22 cellular contexts compared by ENCODE assay signal in the genomic region with DNA sequence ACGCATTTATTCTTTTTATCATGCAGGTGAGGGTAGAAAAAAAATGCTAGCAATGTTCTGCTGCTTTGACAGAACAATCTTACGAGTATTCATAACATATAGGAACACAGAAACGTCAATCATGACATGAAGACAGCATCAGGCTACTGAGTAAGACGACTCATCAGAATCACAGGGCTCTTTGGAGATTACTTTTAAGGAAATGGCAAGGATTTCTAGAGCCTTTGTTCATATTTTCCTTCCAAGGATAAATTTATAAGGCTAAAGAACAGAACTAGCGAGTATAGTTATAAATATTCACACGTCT. TPM values are rescaled to one million over a fixed set of nuclear protein-coding genes. Genes with fewer than 3 reads are reported as not detected.
A peak's percentile ranks its signal among the peaks of the same experiment; 100 is the strongest.
DNase-seq lines count a peak whose midpoint lies in the region; ATAC-seq, FAIRE-seq and TF ChIP-seq lines count a peak whose summit lies in the region.
"Had no signal": no experiment of that assay in that cellular context is flagged by ENCODE, and none has a peak within 500 bp of the region (broad histone marks: within the 10 kb centered on the region; RNA-seq: fewer than 3 reads in every experiment).

No MANE protein-coding gene starts in this region.

- peak overlapping the region; percentile 72 for H3K4me2 ChIP-seq in K562 (ENCODE audit: insufficient read depth, low read length)
- H3K4me2 ChIP-seq in Karpas-422 (ENCODE audit: low read depth, low read length, poor library complexity, severe bottlenecking) = no peak overlapping the region
- no peak overlapping the region for H3K4me2 ChIP-seq in PC-3 (ENCODE audit: low read length)
- H3K4me2 ChIP-seq: BLaER1 treated with 17β-estradiol and CSF1 and Interleukin-3, amounts not matched to agents 10 nM and 100 nM; KMS-11 had no signal

- TF ChIP-seq EP300 in K562 (IDR thresholded peaks at IDR 0.05; ENCODE audit: low read length) = no peak

- no peaks in the 10 kb centered on the region for H3K27me3 ChIP-seq in HUES6 (ENCODE audit: control insufficient read depth, insufficient read depth, low read length)
- no peaks in the 10 kb centered on the region for H3K27me3 ChIP-seq in K562 (ENCODE audit: control insufficient read depth in 2 of 2, insufficient read depth in 2 of 2, low read length in 2 of 2)
- H3K27me3 ChIP-seq in Karpas-422 (ENCODE audit: low read length) = no peaks in the 10 kb centered on the region
- H3K27me3 ChIP-seq in testis = no peaks in the 10 kb centered on the region
- H3K27me3 ChIP-seq in PC-3 (ENCODE audit: low read length) = no peaks in the 10 kb centered on the region
- H3K27me3 ChIP-seq: BLaER1 treated with 17β-estradiol and CSF1 and Interleukin-3, amounts not matched to agents 10 nM and 100 nM had no signal

- H3K36me3 ChIP-seq in HUES6 (ENCODE audit: control insufficient read depth, insufficient read depth, low read length) (no peaks in the 10 kb centered on the region), K562 (ENCODE audit: control insufficient read depth, insufficient read depth, low read length) (no peaks in the 10 kb centered on the region), Karpas-422 (ENCODE audit: insufficient read depth, low read length) (no peaks in the 10 kb centered on the region), testis (ENCODE audit: low read depth, missing control alignments) (no peaks in the 10 kb centered on the region), PC-3 (ENCODE audit: low read depth, low read length) (no peaks in the 10 kb centered on the region)
- H3K36me3 ChIP-seq: BLaER1 treated with 17β-estradiol and CSF1 and Interleukin-3, amounts not matched to agents 10 nM and 100 nM; HAP-1 had no signal

- no peak overlapping the region for H3K4me3 Mint-ChIP-seq in nephron progenitor cell

- TF ChIP-seq RAD21 in K562 (CRISPR knock-in tag; conservative IDR thresholded peaks at IDR 0.05 in 1 of 2, IDR thresholded peaks at IDR 0.05 in 1 of 2) = no peak

- H3K9me2 ChIP-seq in Karpas-422 (replicated peaks; ENCODE audit: insufficient read depth, low read length) (no peaks in the 10 kb centered on the region), PC-3 (replicated peaks; ENCODE audit: low read length) (no peaks in the 10 kb centered on the region)

- no peaks in the 10 kb centered on the region for H3F3A ChIP-seq in PC-3 (ENCODE audit: low read length, unreplicated experiment)

- H4K20me1 ChIP-seq in K562 (replicated peaks; ENCODE audit: control insufficient read depth, insufficient read depth, low read length) (no peaks in the 10 kb centered on the region), Karpas-422 (ENCODE audit: insufficient read depth, low read depth, low read length) (no peaks in the 10 kb centered on the region), PC-3 (ENCODE audit: low read length) (no peaks in the 10 kb centered on the region)
- H4K20me1 ChIP-seq: BLaER1 treated with 17β-estradiol and CSF1 and Interleukin-3, amounts not matched to agents 10 nM and 100 nM had no signal

- peaks cover 24% of the 10 kb centered on the region for H3K4me1 Mint-ChIP-seq in nephron progenitor cell

- BruUV-seq in K562 (replicated peaks; lab: Mats Ljungman, UMichigan) (no TSS peak), PC-3 (replicated peaks; lab: Mats Ljungman, UMichigan) (no TSS peak)

- POLR2A ChIA-PET in K562 (lab: Yijun Ruan, JAX) (interaction anchor here (0.7 to 1.1 kb wide), 2 partner anchors 14 to 29 kb away, joined by 3 read pairs; no protein-coding TSS in a partner anchor), PC-3 (lab: Charles Lee; ENCODE audit: unreplicated experiment) (no interaction called here)

- H2AFZ ChIP-seq in K562 (ENCODE audit: low read depth, low read length) (peak overlapping the region; percentile 90), Karpas-422 (ENCODE audit: low read length) (no peak overlapping the region), PC-3 (ENCODE audit: low read length) (no peak overlapping the region)

- DNase-seq in Caki2 (ENCODE audit: low read depth) (peak; percentile 21), K562 (ENCODE audit: extremely low read depth in 1 of 4, low spot score in 3 of 4) (no peak), nephron progenitor cell (no peak), Karpas-422 (no peak), GM03348 (ENCODE audit: low spot score) (no peak), testis (no peak), PC-3 (no peak)
- DNase-seq: DMS 273 treated with DMSO at 0.1 percent for 48 hours, MM.1S, NCI-H1105, NCI-H187, NCI-H345, NCI-H526 treated with DMSO at 0.1 percent for 48 hours had no signal

- H3K9me3 ChIP-seq in HUES6 (ENCODE audit: control insufficient read depth, insufficient read depth, low read depth, low read length) = peaks cover 5% of the 10 kb centered on the region
- no peaks in the 10 kb centered on the region for H3K9me3 ChIP-seq in K562 (replicated peaks; ENCODE audit: control insufficient read depth, insufficient read depth, low read depth, low read length)
- H3K9me3 ChIP-seq in Karpas-422 (ENCODE audit: low read length) = no peaks in the 10 kb centered on the region
- H3K9me3 ChIP-seq in testis = no peaks in the 10 kb centered on the region
- H3K9me3 ChIP-seq in PC-3 (ENCODE audit: low read length) = no peaks in the 10 kb centered on the region
- H3K9me3 ChIP-seq: BLaER1 treated with 17β-estradiol and CSF1 and Interleukin-3, amounts not matched to agents 10 nM and 100 nM; HAP-1 had no signal

- no peak for FAIRE-seq in K562 (lab: Jason Lieb, UNC)
- FAIRE-seq: A204.1, GM19239, HTR-8/SVneo had no signal

- H3K27me3 Mint-ChIP-seq in nephron progenitor cell (ENCODE audit: low read depth, poor library complexity) = no peaks in the 10 kb centered on the region

- H3K4me1 ChIP-seq in HUES6 (ENCODE audit: control insufficient read depth, insufficient read depth, low read length) = peaks cover 14% of the 10 kb centered on the region; the same call in 1 of the 2 replicates
- H3K4me1 ChIP-seq in K562 (replicated peaks in 1 of 2; ENCODE audit: control insufficient read depth in 2 of 2, insufficient read depth in 2 of 2, low read length in 2 of 2) = peaks cover 0 to 8% of the 10 kb centered on the region in 2 experiments; a peak in 3 of 5 replicates
- no peaks in the 10 kb centered on the region for H3K4me1 ChIP-seq in Karpas-422 (ENCODE audit: low read length)
- H3K4me1 ChIP-seq in testis = no peaks in the 10 kb centered on the region
- no peaks in the 10 kb centered on the region for H3K4me1 ChIP-seq in PC-3 (ENCODE audit: insufficient read depth, low read length)
- H3K4me1 ChIP-seq: BLaER1 treated with 17β-estradiol and CSF1 and Interleukin-3, amounts not matched to agents 10 nM and 100 nM; HAP-1 had no signal

- ATAC-seq in K562 (peak; percentile 55), PC-3 (no peak)

- intact Hi-C loops in K562 (cut with micrococcal nuclease) (no loop called here), testis (cut with DNase I; ENCODE audit: low total_unique reads) (no loop called here), PC-3 (cut with micrococcal nuclease) (no loop called here)

- no peak for TF ChIP-seq CTCF in K562 (IDR thresholded peaks at IDR 0.05 in 2 of 3, conservative IDR thresholded peaks at IDR 0.05 in 1 of 3; ENCODE audit: insufficient read depth in 2 of 3, low read depth in 1 of 3, low read length in 3 of 3)
- TF ChIP-seq CTCF in nephron progenitor cell (IDR thresholded peaks at IDR 0.05) = no peak
- no peak for TF ChIP-seq CTCF in testis (IDR thresholded peaks at IDR 0.05)
- TF ChIP-seq CTCF in PC-3 (conservative IDR thresholded peaks at IDR 0.05; ENCODE audit: low read depth, low read length) = no peak

- no peaks in the 10 kb centered on the region for H3K9me1 ChIP-seq in K562 (ENCODE audit: control insufficient read depth, insufficient read depth, low read length)

- peak overlapping the region; percentile 14 for H3K27ac Mint-ChIP-seq in nephron progenitor cell

- no peak for TF ChIP-seq POLR2A in K562 (conservative IDR thresholded peaks at IDR 0.05)
- TF ChIP-seq POLR2A in testis (IDR thresholded peaks at IDR 0.05) = no peak

- H3K27ac ChIP-seq in HUES6 (ENCODE audit: low read depth, low read length) = peak overlapping the region; percentile 11; the same call in 1 of the 2 replicates
- no peak overlapping the region; the same call in 2 of the 3 replicates for H3K27ac ChIP-seq in K562 (ENCODE audit: extremely low read depth, low read depth, low read length)
- no peak overlapping the region for H3K27ac ChIP-seq in Karpas-422 (ENCODE audit: low read length)
- H3K27ac ChIP-seq in testis = no peak overlapping the region
- H3K27ac ChIP-seq in PC-3 (ENCODE audit: low read length) = no peak overlapping the region
- H3K27ac ChIP-seq: BLaER1 treated with 17β-estradiol and CSF1 and Interleukin-3, amounts not matched to agents 10 nM and 100 nM; HL-60; KMS-11; SK-N-MC had no signal

- CTCF ChIA-PET in K562 (lab: Yijun Ruan, JAX; ENCODE audit: low intra/inter-chr PET ratio) (no interaction called here), PC-3 (lab: Charles Lee) (no interaction called here)

- H3K9ac ChIP-seq in HUES6 (ENCODE audit: low read length) (no peak overlapping the region), K562 (ENCODE audit: insufficient read depth in 1 of 2, low read depth in 2 of 2, low read length in 2 of 2) (peak overlapping the region in 1 of 2 experiments; percentile 58; a peak in 1 of 4 replicates), Karpas-422 (ENCODE audit: low read length) (no peak overlapping the region), PC-3 (ENCODE audit: low read length) (no peak overlapping the region)
- H3K9ac ChIP-seq: BLaER1 treated with 17β-estradiol and CSF1 and Interleukin-3, amounts not matched to agents 10 nM and 100 nM; KMS-11 had no signal

- no peak overlapping the region for H3K4me3 ChIP-seq in HUES6 (ENCODE audit: low read depth, low read length)
- no peak overlapping the region for H3K4me3 ChIP-seq in K562
- no peak overlapping the region for H3K4me3 ChIP-seq in Karpas-422 (ENCODE audit: low read length)
- no peak overlapping the region for H3K4me3 ChIP-seq in testis
- no peak overlapping the region for H3K4me3 ChIP-seq in PC-3 (ENCODE audit: low read length)
- H3K4me3 ChIP-seq: BLaER1 treated with 17β-estradiol and CSF1 and Interleukin-3, amounts not matched to agents 10 nM and 100 nM; HAP-1; SK-N-MC had no signal

- no peaks in the 10 kb centered on the region for H3K36me3 Mint-ChIP-seq in nephron progenitor cell (ENCODE audit: low read depth)

- H3K79me2 ChIP-seq in K562 (ENCODE audit: control insufficient read depth, insufficient read depth, low read length) (no peaks in the 10 kb centered on the region), Karpas-422 (ENCODE audit: low read length) (no peaks in the 10 kb centered on the region), PC-3 (ENCODE audit: low read length) (no peaks in the 10 kb centered on the region)

- peaks cover 10% of the 10 kb centered on the region for H3K9me3 Mint-ChIP-seq in nephron progenitor cell

- in situ Hi-C loops in Caki2 (cut with HindIII; ENCODE audit: low pct_unique_long_range_greater_than_20kb, low sequenced_read_pairs) = no loop called here
- in situ Hi-C loops in K562 (cut with MboI) = no loop called here

- 26% methylated on average over 6 of the region's 6 CpGs for WGBS in K562 (ENCODE audit: insufficient coverage, low coverage, missing lambda C conversion rate)
- 66 to 70% methylated on average over 6 of the region's 6 CpGs for WGBS in testis, 2 donors

RNA-seq across cellular contexts. Expression of a gene that starts 39.8 kb away (rescaled TPM):
- total RNA-seq in Caki2 (2014; rRNA removed; shearing (Covaris generic); ENCODE audit: low replicate concordance) = 51.6 and 64.0 TPM in 2 replicates
- total RNA-seq in K562 (2011; cell fraction: chromatin; rRNA removed; ENCODE audit: low replicate concordance) = 29.4 and 61.1 TPM in 2 replicates
- total RNA-seq in K562 (2011; cell fraction: nucleolus; rRNA removed) = 34.9 and 39.7 TPM in 2 replicates
- 35.4 and 45.9 TPM in 2 replicates for total RNA-seq in K562 (2011; cell fraction: nucleoplasm; rRNA removed)
- total RNA-seq in K562 (2014; rRNA removed) (57.7 and 77.6 TPM in 2 replicates), K562 (2014; rRNA removed; fragmentation: Illumina TruSeq; extraction: Trizol) (40.3 and 46.3 TPM in 2 replicates), K562 (2015; rRNA removed; fragmentation: Illumina TruSeq; extraction: Trizol) (43.7 and 47.5 TPM in 2 replicates), K562 (2021) (36.4 and 39.6 TPM in 2 replicates), testis (10 to 100 TPM; 59.0 to 59.6 TPM), PC-3 (2014; rRNA removed) (46.4 and 53.4 TPM in 2 replicates)
- polyA plus RNA-seq in K562 (2011; rRNA removed) (57.6 and 63.4 TPM in 2 replicates), K562 (2014; fragmentation: Illumina TruSeq; extraction: Trizol) (39.7 and 52.9 TPM in 2 replicates), K562 (2014; fragmentation: Nextera tagmentation; extraction: Ambion mirVana) (1 to 10 TPM; 5.4 to 6.5 TPM), K562 (2014; rRNA removed) (45.4 and 60.6 TPM in 2 replicates), testis (ENCODE audit: insufficient read depth, low read depth, low replicate concordance) (16.7 TPM)
- polyA plus RNA-seq in K562 (2011; cell fraction: cytosol; rRNA removed) = 21.2 and 30.8 TPM in 2 replicates
- polyA plus RNA-seq in K562 (2011; cell fraction: nucleus; rRNA removed) = 23.2 and 30.1 TPM in 2 replicates
- polyA plus RNA-seq in K562 (2012) = 30.9 and 42.9 TPM in 2 replicates
- polyA minus RNA-seq in K562 (2011; rRNA and poly(A)+ RNA removed) = 44.3 and 45.7 TPM in 2 replicates
- polyA minus RNA-seq in K562 (2011; cell fraction: cytosol; rRNA and poly(A)+ RNA removed) = 18.0 and 26.0 TPM in 2 replicates
- 39.7 and 46.4 TPM in 2 replicates for polyA minus RNA-seq in K562 (2011; cell fraction: nucleus; rRNA and poly(A)+ RNA removed)
- total RNA-seq in Karpas-422 (2014; rRNA removed; shearing (Covaris generic); ENCODE audit: low replicate concordance) = 3.2 and 4.4 TPM in 2 replicates
